In the genomic region with DNA sequence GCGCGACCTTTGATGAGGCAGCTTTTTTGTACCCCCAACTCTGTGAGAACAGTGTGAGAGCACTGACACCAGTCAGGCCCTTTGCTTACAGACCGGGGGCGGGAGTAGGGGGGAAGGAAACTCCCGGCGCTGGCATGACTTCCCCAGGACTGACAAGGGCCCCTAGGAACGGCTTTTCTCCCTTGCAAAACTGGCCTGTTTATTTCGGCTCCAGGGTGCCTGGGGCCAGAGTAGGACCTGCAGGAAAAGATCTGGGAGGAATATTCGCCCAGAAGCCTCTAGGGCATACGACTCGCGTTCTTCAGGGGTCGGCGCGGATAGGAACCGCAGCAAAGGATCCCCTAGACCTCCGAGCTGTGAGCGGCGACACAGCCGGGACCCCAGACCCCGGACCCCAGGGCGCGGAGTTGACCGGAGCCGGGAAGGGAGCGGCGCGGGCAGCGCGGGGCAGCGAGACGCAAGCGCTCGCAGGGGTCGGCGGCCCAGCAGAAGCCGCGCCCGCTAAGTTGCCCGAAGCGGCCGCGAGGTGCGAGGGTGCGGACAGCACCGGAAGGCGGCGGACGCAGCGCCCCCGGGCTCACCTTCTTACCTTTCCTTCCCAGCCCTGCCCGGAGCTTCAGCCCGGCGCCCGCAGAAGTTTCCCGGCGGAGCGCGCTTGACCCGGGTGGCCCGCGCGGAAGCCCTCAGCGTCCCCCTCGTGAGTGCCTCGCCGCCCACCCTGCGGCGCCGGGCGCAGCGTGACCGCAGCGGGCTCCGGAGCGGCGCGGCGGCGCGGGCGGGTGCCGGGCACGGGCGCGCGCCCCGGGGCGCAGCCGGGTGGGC, we compare ENCODE assay signal across 1 cellular context.
A peak's percentile ranks its signal among the peaks of the same experiment; 100 is the strongest.
TF ChIP-seq lines count a peak whose summit lies in the region.

POPDC3 (minus strand) TSS at position 771 of the 822 bp plus-strand sequence. CDS start 18,105 bp downstream, outside the sequence.

TF ChIP-seq in WTC11, 78 proteins besides CTCF, POLR2A, EP300 and RAD21 (continued from another document):
- TF ChIP-seq, protein P1, sequence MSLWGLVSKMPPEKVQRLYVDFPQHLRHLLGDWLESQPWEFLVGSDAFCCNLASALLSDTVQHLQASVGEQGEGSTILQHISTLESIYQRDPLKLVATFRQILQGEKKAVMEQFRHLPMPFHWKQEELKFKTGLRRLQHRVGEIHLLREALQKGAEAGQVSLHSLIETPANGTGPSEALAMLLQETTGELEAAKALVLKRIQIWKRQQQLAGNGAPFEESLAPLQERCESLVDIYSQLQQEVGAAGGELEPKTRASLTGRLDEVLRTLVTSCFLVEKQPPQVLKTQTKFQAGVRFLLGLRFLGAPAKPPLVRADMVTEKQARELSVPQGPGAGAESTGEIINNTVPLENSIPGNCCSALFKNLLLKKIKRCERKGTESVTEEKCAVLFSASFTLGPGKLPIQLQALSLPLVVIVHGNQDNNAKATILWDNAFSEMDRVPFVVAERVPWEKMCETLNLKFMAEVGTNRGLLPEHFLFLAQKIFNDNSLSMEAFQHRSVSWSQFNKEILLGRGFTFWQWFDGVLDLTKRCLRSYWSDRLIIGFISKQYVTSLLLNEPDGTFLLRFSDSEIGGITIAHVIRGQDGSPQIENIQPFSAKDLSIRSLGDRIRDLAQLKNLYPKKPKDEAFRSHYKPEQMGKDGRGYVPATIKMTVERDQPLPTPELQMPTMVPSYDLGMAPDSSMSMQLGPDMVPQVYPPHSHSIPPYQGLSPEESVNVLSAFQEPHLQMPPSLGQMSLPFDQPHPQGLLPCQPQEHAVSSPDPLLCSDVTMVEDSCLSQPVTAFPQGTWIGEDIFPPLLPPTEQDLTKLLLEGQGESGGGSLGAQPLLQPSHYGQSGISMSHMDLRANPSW (CRISPR knock-in tag; conservative IDR thresholded peaks at IDR 0.05; ENCODE audit: low read depth): no peak
- TF ChIP-seq, protein P2, sequence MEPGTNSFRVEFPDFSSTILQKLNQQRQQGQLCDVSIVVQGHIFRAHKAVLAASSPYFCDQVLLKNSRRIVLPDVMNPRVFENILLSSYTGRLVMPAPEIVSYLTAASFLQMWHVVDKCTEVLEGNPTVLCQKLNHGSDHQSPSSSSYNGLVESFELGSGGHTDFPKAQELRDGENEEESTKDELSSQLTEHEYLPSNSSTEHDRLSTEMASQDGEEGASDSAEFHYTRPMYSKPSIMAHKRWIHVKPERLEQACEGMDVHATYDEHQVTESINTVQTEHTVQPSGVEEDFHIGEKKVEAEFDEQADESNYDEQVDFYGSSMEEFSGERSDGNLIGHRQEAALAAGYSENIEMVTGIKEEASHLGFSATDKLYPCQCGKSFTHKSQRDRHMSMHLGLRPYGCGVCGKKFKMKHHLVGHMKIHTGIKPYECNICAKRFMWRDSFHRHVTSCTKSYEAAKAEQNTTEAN (CRISPR knock-in tag; IDR thresholded peaks at IDR 0.05): peak; percentile 64; the same call in 1 of the 2 replicates
- TF ChIP-seq, protein P3, sequence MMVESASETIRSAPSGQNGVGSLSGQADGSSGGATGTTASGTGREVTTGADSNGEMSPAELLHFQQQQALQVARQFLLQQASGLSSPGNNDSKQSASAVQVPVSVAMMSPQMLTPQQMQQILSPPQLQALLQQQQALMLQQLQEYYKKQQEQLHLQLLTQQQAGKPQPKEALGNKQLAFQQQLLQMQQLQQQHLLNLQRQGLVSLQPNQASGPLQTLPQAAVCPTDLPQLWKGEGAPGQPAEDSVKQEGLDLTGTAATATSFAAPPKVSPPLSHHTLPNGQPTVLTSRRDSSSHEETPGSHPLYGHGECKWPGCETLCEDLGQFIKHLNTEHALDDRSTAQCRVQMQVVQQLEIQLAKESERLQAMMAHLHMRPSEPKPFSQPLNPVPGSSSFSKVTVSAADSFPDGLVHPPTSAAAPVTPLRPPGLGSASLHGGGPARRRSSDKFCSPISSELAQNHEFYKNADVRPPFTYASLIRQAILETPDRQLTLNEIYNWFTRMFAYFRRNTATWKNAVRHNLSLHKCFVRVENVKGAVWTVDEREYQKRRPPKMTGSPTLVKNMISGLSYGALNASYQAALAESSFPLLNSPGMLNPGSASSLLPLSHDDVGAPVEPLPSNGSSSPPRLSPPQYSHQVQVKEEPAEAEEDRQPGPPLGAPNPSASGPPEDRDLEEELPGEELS (CRISPR knock-in tag; IDR thresholded peaks at IDR 0.05): peak; percentile 29; the same call in 1 of the 2 replicates
- peak; percentile 54; the same call in 1 of the 2 replicates for TF ChIP-seq MYBL2 (CRISPR knock-in tag; IDR thresholded peaks at IDR 0.05)
- TF ChIP-seq ZNF263 (CRISPR knock-in tag; IDR thresholded peaks at IDR 0.05; ENCODE audit: low read depth): no peak
- no peak for TF ChIP-seq HMGA2 (CRISPR knock-in tag; IDR thresholded peaks at IDR 0.05)
- no peak; the same call in 1 of the 2 replicates for TF ChIP-seq FOXK1 (CRISPR knock-in tag; IDR thresholded peaks at IDR 0.05)
- TF ChIP-seq ZNF317 (CRISPR knock-in tag; IDR thresholded peaks at IDR 0.05; ENCODE audit: borderline replicate concordance, low read depth): peak; percentile 37; the same call in 1 of the 2 replicates
- 0 out of 2 replicates have a peak, but pooled peaks have one; percentile 27 for TF ChIP-seq SP1 (CRISPR knock-in tag; conservative IDR thresholded peaks at IDR 0.05)
